In the genomic region with DNA sequence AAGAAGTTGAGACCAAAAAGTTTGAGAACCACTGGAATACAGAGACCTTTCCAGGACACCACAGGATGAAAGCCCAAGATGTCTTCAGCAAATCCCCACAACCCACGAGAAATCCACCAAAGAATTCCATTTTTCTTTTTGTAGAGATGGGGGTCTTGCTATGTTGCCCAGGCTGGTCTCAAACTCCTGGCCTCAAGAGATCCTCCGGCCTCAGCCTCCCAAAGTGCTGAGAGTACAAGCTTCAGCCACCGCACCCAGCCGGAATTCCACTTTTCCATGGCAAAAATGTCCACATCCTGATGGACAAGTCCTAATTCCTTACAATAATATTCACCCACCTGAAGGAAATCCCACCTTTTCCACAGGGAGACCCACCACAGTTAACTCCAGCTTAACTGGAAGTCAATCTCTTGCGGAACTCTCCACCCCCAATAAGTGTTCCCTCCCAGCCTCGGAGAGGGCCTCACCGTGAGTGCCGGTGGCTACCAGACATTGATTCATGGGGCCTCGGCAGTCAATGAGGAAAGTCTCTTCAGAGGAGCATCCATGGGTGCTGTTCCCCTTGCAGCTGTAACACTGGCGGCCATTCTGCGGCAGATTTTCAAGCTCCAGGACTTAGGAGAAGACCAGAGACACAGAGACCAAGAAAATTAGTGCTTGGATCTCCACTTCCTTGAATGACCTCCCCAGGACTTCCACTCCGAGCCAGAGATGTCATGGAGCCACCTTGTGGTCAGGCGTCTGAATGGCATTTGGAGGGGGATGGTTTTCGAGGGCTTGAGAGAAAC, we compare ENCODE assay signal across 8 cellular contexts. TPM values are rescaled to one million over a fixed set of nuclear protein-coding genes. Genes with fewer than 3 reads are reported as not detected.
DNase-seq lines count a peak whose midpoint lies in the region; ATAC-seq and TF ChIP-seq lines count a peak whose summit lies in the region.

No MANE protein-coding gene starts in this region.

- WGBS in heart right ventricle, 2 donors = 62 to 70% methylated on average over 14 of the region's 14 CpGs

- H3K9me2 ChIP-seq in HCT116 (ENCODE audit: insufficient read depth) = no peaks in the 10 kb centered on the region
- H3K9me2 ChIP-seq in OCI-LY1 (ENCODE audit: low read depth, low read length) = no peaks in the 10 kb centered on the region

- H3K27me3 Mint-ChIP-seq in activated naive CD8-positive, alpha-beta T cell treated with anti-CD3 and anti-CD28 coated beads, Interleukin-2, amount 50 U/mL, for 24 hours = no peaks in the 10 kb centered on the region
- no peaks in the 10 kb centered on the region for H3K27me3 Mint-ChIP-seq in progenitor cell of endocrine pancreas

- no peaks in the 10 kb centered on the region for H3K9me3 Mint-ChIP-seq in activated naive CD8-positive, alpha-beta T cell treated with anti-CD3 and anti-CD28 coated beads, Interleukin-2, amount 50 U/mL, for 24 hours
- H3K9me3 Mint-ChIP-seq in progenitor cell of endocrine pancreas (ENCODE audit: low read depth) = no peaks in the 10 kb centered on the region

- no peak overlapping the region for H2AFZ ChIP-seq in HCT116 (ENCODE audit: low read depth, low read length, poor library complexity, severe bottlenecking)
- H2AFZ ChIP-seq in OCI-LY1 (ENCODE audit: low read length) = peak overlapping the region; percentile 78; the same call in 1 of the 2 replicates

- intact Hi-C loops in HCT116 (cut with micrococcal nuclease) (no loop called here), heart right ventricle (cut with DNase I) (loop anchor here in 8 of 10 donors (2.0 to 10.0 kb wide), 7 partner anchors 97 to 207 kb away; partner anchors contain the start of gene ZNF575 (in 2 of the 8))

- H3K36me3 Mint-ChIP-seq in activated naive CD8-positive, alpha-beta T cell treated with anti-CD3 and anti-CD28 coated beads, Interleukin-2, amount 50 U/mL, for 24 hours (ENCODE audit: low read depth) = peaks cover 20% of the 10 kb centered on the region
- peaks cover 14% of the 10 kb centered on the region for H3K36me3 Mint-ChIP-seq in progenitor cell of endocrine pancreas (ENCODE audit: insufficient read depth)

- H3K4me3 ChIP-seq in HCT116 (replicated peaks in 1 of 2; ENCODE audit: low read depth in 1 of 2, low read length in 2 of 2) (no peak overlapping the region), OCI-LY1 (ENCODE audit: low read depth, low read length, poor library complexity, severe bottlenecking) (no peak overlapping the region), heart right ventricle (peak overlapping the region in 2 of 10 donors; percentile 8 to 10)

- no peaks in the 10 kb centered on the region for H4K20me1 ChIP-seq in HCT116 (ENCODE audit: insufficient read depth)
- H4K20me1 ChIP-seq in OCI-LY1 (ENCODE audit: insufficient read depth, low read length) = no peaks in the 10 kb centered on the region

- H3K4me1 ChIP-seq in HCT116 (ENCODE audit: control insufficient read depth in 1 of 2, insufficient read depth in 2 of 2, low read length in 2 of 2) = no peaks in the 10 kb centered on the region
- H3K4me1 ChIP-seq in OCI-LY1 (ENCODE audit: insufficient read depth, low read length, severe bottlenecking) = peaks cover 4% of the 10 kb centered on the region
- H3K4me1 ChIP-seq in heart right ventricle = peaks cover 0 to 6% (median 0%) of the 10 kb centered on the region in 9 donors

- DNase-seq in COLO829 (ENCODE audit: low spot score) (peak; percentile 64), HCT116 (ENCODE audit: low read depth, low spot score) (no peak), heart right ventricle (peak; percentile 35 to 62), progenitor cell of endocrine pancreas (ENCODE audit: low spot score, unreplicated experiment) (peak; percentile 46), cortex of kidney (lab: John Stamatoyannopoulos, UW) (no peak), GOT3 (lab: John Stamatoyannopoulos, UW) (no peak)
- DNase-seq in activated naive CD8-positive, alpha-beta T cell treated with anti-CD3 and anti-CD28 coated beads, Interleukin-2, amount 50 U/mL, for 24 hours = peak; percentile 50

- POLR2A ChIA-PET in HCT116 (lab: Charles Lee) = no interaction called here

- peak; percentile 63 for TF ChIP-seq RAD21 in HCT116 (IDR thresholded peaks at IDR 0.05; ENCODE audit: low read depth)

- H3K36me3 ChIP-seq in HCT116 (ENCODE audit: control insufficient read depth in 1 of 2, insufficient read depth in 2 of 2, low read length in 2 of 2) (peaks cover 35 to 60% of the 10 kb centered on the region in 2 experiments), OCI-LY1 (ENCODE audit: insufficient read depth, low read length) (no peaks in the 10 kb centered on the region), heart right ventricle (peaks cover 0 to 100% (median 7%) of the 10 kb centered on the region in 9 donors)

- H3K27ac Mint-ChIP-seq in activated naive CD8-positive, alpha-beta T cell treated with anti-CD3 and anti-CD28 coated beads, Interleukin-2, amount 50 U/mL, for 24 hours = no peak overlapping the region
- H3K27ac Mint-ChIP-seq in progenitor cell of endocrine pancreas = peak overlapping the region; percentile 62

- H3K79me2 ChIP-seq in HCT116 (ENCODE audit: insufficient read depth, low read length) = no peaks in the 10 kb centered on the region
- no peaks in the 10 kb centered on the region for H3K79me2 ChIP-seq in OCI-LY1 (ENCODE audit: insufficient read depth, low read length)

- no peak overlapping the region; the same call in 1 of the 2 replicates for H3K27ac ChIP-seq in HCT116 (ENCODE audit: low read depth, low read length)
- no peak overlapping the region for H3K27ac ChIP-seq in OCI-LY1 (ENCODE audit: low read depth, low read length, poor library complexity, severe bottlenecking)
- H3K27ac ChIP-seq in heart right ventricle = no peak overlapping the region

- no peak overlapping the region for H3K9ac ChIP-seq in HCT116 (ENCODE audit: low read length)
- no peak overlapping the region for H3K9ac ChIP-seq in OCI-LY1 (ENCODE audit: low read length)

- H3K27me3 ChIP-seq in HCT116 (ENCODE audit: insufficient read depth, low read length) (no peaks in the 10 kb centered on the region), OCI-LY1 (ENCODE audit: insufficient read depth, low read length) (peaks cover 5% of the 10 kb centered on the region; the same call in 1 of the 2 replicates), heart right ventricle (no peaks in the 10 kb centered on the region)

- H3K9me3 ChIP-seq in HCT116 (ENCODE audit: control insufficient read depth in 1 of 2, insufficient read depth in 1 of 2, low read depth in 1 of 2, low read length in 2 of 2) (no peaks in the 10 kb centered on the region), OCI-LY1 (ENCODE audit: low read length) (no peaks in the 10 kb centered on the region), heart right ventricle (no peaks in the 10 kb centered on the region)

- H3F3A ChIP-seq in OCI-LY1 (ENCODE audit: insufficient read depth, low read length) = no peaks in the 10 kb centered on the region

- RAD21 ChIA-PET in HCT116 (lab: Charles Lee; ENCODE audit: low non-redundant PET in 1 of 2, low total read pairs in 2 of 2, uncharacterized antibody in 2 of 2, unreplicated experiment in 2 of 2) = no interaction called here

- TF ChIP-seq CTCF in HCT116 (IDR thresholded peaks at IDR 0.05 in 2 of 3, conservative IDR thresholded peaks at IDR 0.05 in 1 of 3; ENCODE audit: borderline replicate concordance in 1 of 3, insufficient read depth in 1 of 3, low read depth in 2 of 3, low read length in 2 of 3) = peak; percentile 32 to 83 (median 72); a peak in 5 of 6 replicates
- TF ChIP-seq CTCF in OCI-LY1 (IDR thresholded peaks at IDR 0.05; ENCODE audit: low read length) = peak; percentile 83
- peak; percentile 48 to 86 (median 75) for TF ChIP-seq CTCF in heart right ventricle (IDR thresholded peaks at IDR 0.05)
- peak; percentile 76 for TF ChIP-seq CTCF in progenitor cell of endocrine pancreas (IDR thresholded peaks at IDR 0.05; ENCODE audit: unreplicated experiment)

- no TSS peak for BruUV-seq in HCT116 (replicated peaks; lab: Mats Ljungman, UMichigan)

- TF ChIP-seq POLR2A in HCT116 (IDR thresholded peaks at IDR 0.05; ENCODE audit: borderline replicate concordance, extremely low read depth, insufficient read depth, insufficient read length) = no peak

- ATAC-seq in HCT116 (peak; percentile 85), heart right ventricle (peak; percentile 59 to 83 (median 74))
- no peak for ATAC-seq in activated naive CD8-positive, alpha-beta T cell treated with anti-CD3 and anti-CD28 coated beads, Interleukin-2, amount 50 U/mL, for 24 hours

- no peak overlapping the region for H3K4me3 Mint-ChIP-seq in activated naive CD8-positive, alpha-beta T cell treated with anti-CD3 and anti-CD28 coated beads, Interleukin-2, amount 50 U/mL, for 24 hours
- peak overlapping the region; percentile 35 for H3K4me3 Mint-ChIP-seq in progenitor cell of endocrine pancreas (ENCODE audit: low read depth)

- H3K4me1 Mint-ChIP-seq in activated naive CD8-positive, alpha-beta T cell treated with anti-CD3 and anti-CD28 coated beads, Interleukin-2, amount 50 U/mL, for 24 hours = no peaks in the 10 kb centered on the region
- H3K4me1 Mint-ChIP-seq in progenitor cell of endocrine pancreas (ENCODE audit: low read depth) = peaks cover 4% of the 10 kb centered on the region

- H3K4me2 ChIP-seq in HCT116 (ENCODE audit: low read length) (no peak overlapping the region), OCI-LY1 (ENCODE audit: low read length) (peak overlapping the region; percentile 18; the same call in 1 of the 2 replicates)

- CTCF ChIA-PET in HCT116 (lab: Charles Lee) = no interaction called here

RNA-seq across cellular contexts. Expression of gene CADM4, which starts 12.3 kb away (rescaled TPM):
- 28.7 TPM for total RNA-seq in HCT116 (2021; ENCODE audit: unreplicated experiment)
- polyA plus RNA-seq in HCT116 (2012) = 33.7 and 34.8 TPM in 2 replicates
- total RNA-seq in heart right ventricle = 10 to 100 TPM in 1 of 10 donors, 1 to 10 TPM in 9; 3.0 to 12.3 (median 8.4) TPM
- 1 to 10 TPM; 7.5 to 8.1 TPM for polyA plus RNA-seq in heart right ventricle
- total RNA-seq in progenitor cell of endocrine pancreas = 60.9 and 71.6 TPM in 2 replicates

RNA-seq across cellular contexts. Expression of gene PLAUR, which starts 18.0 kb away (rescaled TPM):
- total RNA-seq in HCT116 (2021; ENCODE audit: unreplicated experiment) (98.1 TPM), heart right ventricle (10 to 100 TPM in 4 of 10 donors, 1 to 10 TPM in 6; 2.1 to 28.6 (median 7.4) TPM), progenitor cell of endocrine pancreas (10.5 and 12.5 TPM in 2 replicates)
- polyA plus RNA-seq in HCT116 (2012) = 161 and 211 TPM in 2 replicates
- polyA plus RNA-seq in heart right ventricle = 10 to 100 TPM in 1 of 2 donors, 1 to 10 TPM in 1; 3.7 to 17.1 TPM

RNA-seq across cellular contexts. Expression of gene ZNF428, which starts 32.5 kb away (rescaled TPM):
- 39.6 TPM for total RNA-seq in HCT116 (2021; ENCODE audit: unreplicated experiment)
- 37.5 and 37.7 TPM in 2 replicates for polyA plus RNA-seq in HCT116 (2012)
- 10 to 100 TPM; 28.1 to 37.6 (median 32.9) TPM for total RNA-seq in heart right ventricle
- polyA plus RNA-seq in heart right ventricle = 10 to 100 TPM; 43.2 to 94.9 TPM
- total RNA-seq in progenitor cell of endocrine pancreas = 87.5 and 88.9 TPM in 2 replicates

RNA-seq across cellular contexts. Expression of gene SRRM5, which starts 40.1 kb away (rescaled TPM):
- total RNA-seq in HCT116 (2021; ENCODE audit: unreplicated experiment) = not detected
- 0.16 and 0.20 TPM in 2 replicates for polyA plus RNA-seq in HCT116 (2012)
- under 1 TPM in 8 of 10 donors, not detected in 2; 0.11 to 0.32 (median 0.22) TPM for total RNA-seq in heart right ventricle
- polyA plus RNA-seq in heart right ventricle = 1 to 10 TPM in 1 of 2 donors, under 1 TPM in 1; 0.26 to 1.6 TPM
- 0.64 and 0.79 TPM in 2 replicates for total RNA-seq in progenitor cell of endocrine pancreas

RNA-seq across cellular contexts. Expression of gene ZNF576, which starts 55.6 kb away (rescaled TPM):
- total RNA-seq in HCT116 (2021; ENCODE audit: unreplicated experiment) (11.2 TPM), heart right ventricle (10 to 100 TPM in 9 of 10 donors, 1 to 10 TPM in 1; 8.7 to 15.9 (median 12.7) TPM), progenitor cell of endocrine pancreas (15.4 and 15.5 TPM in 2 replicates)
- polyA plus RNA-seq in HCT116 (2012) = 11.4 and 11.9 TPM in 2 replicates
- polyA plus RNA-seq in heart right ventricle = 10 to 100 TPM in 1 of 2 donors, 1 to 10 TPM in 1; 6.7 to 20.9 TPM

Comparison
In these comparisons a context has a peak if more than half of its experiments do, and no peak if none do; other contexts are left out.
1. DNase-seq: peak in COLO829 (single experiment), activated naive CD8-positive, alpha-beta T cell treated with anti-CD3 and anti-CD28 coated beads, Interleukin-2, amount 50 U/mL, for 24 hours (single experiment), heart right ventricle (2 of 2) and progenitor cell of endocrine pancreas (single experiment); none in HCT116 (single experiment), cortex of kidney (single experiment) and GOT3 (single experiment).
2. Peak in every context shown above with its lines, with median percentiles within 50 percentile points of each other: CTCF ChIP-seq.